In the genomic region with DNA sequence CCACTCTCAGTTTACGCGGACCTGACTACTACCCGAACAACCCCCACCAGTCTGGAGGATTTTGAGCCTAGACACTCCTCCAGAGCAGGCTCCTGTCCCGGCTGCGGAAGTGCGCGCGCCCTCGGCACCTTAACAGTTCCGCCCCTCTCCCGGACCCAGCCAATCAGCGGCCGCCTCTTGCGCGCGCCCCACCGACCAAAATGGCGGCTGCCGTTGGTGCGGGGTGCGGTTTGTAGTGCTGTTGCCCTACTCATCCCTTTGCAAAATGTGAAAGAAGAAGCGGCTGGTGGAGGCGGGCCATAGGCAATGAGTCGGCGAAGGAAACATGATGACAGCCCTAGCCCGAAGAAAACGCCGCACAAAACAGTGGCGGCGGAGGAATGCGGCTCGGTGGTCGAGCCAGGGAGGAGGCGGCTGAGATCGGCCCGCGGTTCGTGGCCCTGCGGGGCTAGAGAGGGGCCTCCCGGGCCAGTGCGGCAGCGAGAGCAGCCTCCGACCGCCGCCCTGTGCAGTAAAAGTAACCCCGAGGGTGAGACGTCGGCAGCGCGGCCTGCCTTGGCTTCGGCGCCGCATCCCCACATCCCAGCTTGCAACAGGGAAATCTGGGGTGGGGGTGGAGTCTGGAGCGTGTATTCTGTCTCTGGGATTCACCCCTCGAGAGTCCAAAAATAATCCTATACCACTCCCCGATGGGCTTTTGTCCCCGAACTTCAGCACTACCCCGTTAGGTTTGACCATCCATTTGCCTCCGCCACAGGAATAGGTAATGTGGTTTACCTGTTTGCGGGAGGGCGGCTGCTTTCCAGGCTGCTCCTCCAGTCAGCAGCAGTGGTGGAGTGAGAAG, we compare ENCODE assay signal across 8 cellular contexts. TPM values are rescaled to one million over a fixed set of nuclear protein-coding genes. Genes with fewer than 3 reads are reported as not detected.
A peak's percentile ranks its signal among the peaks of the same experiment; 100 is the strongest.
DNase-seq lines count a peak whose midpoint lies in the region; ATAC-seq and TF ChIP-seq lines count a peak whose summit lies in the region.

A gene (plus strand): TSS at position 191 of the 844 bp plus-strand sequence. CDS start 116 bp downstream, at position 307.

- H3K9me3 ChIP-seq in Loucy (ENCODE audit: insufficient read depth, low read depth, low read length): no peaks in the 10 kb centered on the region

- peaks cover 39% of the 10 kb centered on the region for H3K79me2 ChIP-seq in Loucy (ENCODE audit: insufficient read depth, low read length)

- peak within 1 kb of the TSS; percentile 89 for H3K9ac ChIP-seq in Loucy (ENCODE audit: low read depth, low read length, poor library complexity, severe bottlenecking)

- ATAC-seq in natural killer cell treated with Interleukin-12 subunit alpha and Interleukin-12 subunit beta and Interleukin-15 and Interleukin-18, amount 100 ng/mL, for 72 hours: peak; percentile 100
- peak; percentile 100 for ATAC-seq in stimulated activated naive CD8-positive, alpha-beta T cell treated with anti-CD3 and anti-CD28 coated beads, Interleukin-15, Interleukin-2, amounts not matched to agents 100 U/mL and 50 U/mL, for 24 hours

- peak within 1 kb of the TSS; percentile 91 to 95 for H3K27ac Mint-ChIP-seq in natural killer cell treated with Interleukin-12 subunit alpha and Interleukin-12 subunit beta and Interleukin-15 and Interleukin-18, amount 100 ng/mL, for 72 hours

- TF ChIP-seq POLR2A in Raji (IDR thresholded peaks at IDR 0.05; ENCODE audit: insufficient read depth, low read depth, low read length): peak; percentile 71

- H3F3A ChIP-seq in Loucy (ENCODE audit: low read depth): no peaks in the 10 kb centered on the region

- no peaks in the 10 kb centered on the region for H3K9me2 ChIP-seq in Loucy (replicated peaks; ENCODE audit: low read depth, low read length)

- H3K4me3 Mint-ChIP-seq in natural killer cell treated with Interleukin-12 subunit alpha and Interleukin-12 subunit beta and Interleukin-15 and Interleukin-18, amount 100 ng/mL, for 72 hours: peak within 1 kb of the TSS; percentile 98

- no peaks in the 10 kb centered on the region for H3K27me3 Mint-ChIP-seq in natural killer cell treated with Interleukin-12 subunit alpha and Interleukin-12 subunit beta and Interleukin-15 and Interleukin-18, amount 100 ng/mL, for 72 hours

- peaks cover 4% of the 10 kb centered on the region for H3K36me3 Mint-ChIP-seq in natural killer cell treated with Interleukin-12 subunit alpha and Interleukin-12 subunit beta and Interleukin-15 and Interleukin-18, amount 100 ng/mL, for 72 hours

- DNase-seq in Daoy (ENCODE audit: low read depth) (peak; percentile 94), GOT3 (lab: John Stamatoyannopoulos, UW) (peak; percentile 39), fibroblast of pulmonary artery (ENCODE audit: low read depth) (peak; percentile 92)
- DNase-seq in activated effector memory CD4-positive, alpha-beta T cell treated with anti-CD3 and anti-CD28 coated beads, Interleukin-2, amount 50 U/mL, for 16 hours: peak; percentile 98
- peak; percentile 94 for DNase-seq in natural killer cell treated with Interleukin-12 subunit alpha and Interleukin-12 subunit beta and Interleukin-15 and Interleukin-18, amount 100 ng/mL, for 72 hours (ENCODE audit: low spot score)
- DNase-seq in stimulated activated naive CD8-positive, alpha-beta T cell treated with anti-CD3 and anti-CD28 coated beads, Interleukin-15, Interleukin-2, amounts not matched to agents 100 U/mL and 50 U/mL, for 24 hours: peak; percentile 92

- H3K4me3 ChIP-seq in Loucy (ENCODE audit: low read length, poor library complexity, severe bottlenecking) (peak within 1 kb of the TSS; percentile 84), fibroblast of pulmonary artery (replicated peaks; ENCODE audit: low read depth, low read length) (peak within 1 kb of the TSS; percentile 79)

- H2AFZ ChIP-seq in Loucy (ENCODE audit: low read length): peak within 1 kb of the TSS; percentile 95

- TF ChIP-seq CTCF in Loucy (conservative IDR thresholded peaks at IDR 0.05; ENCODE audit: low read length) (no peak), fibroblast of pulmonary artery (IDR thresholded peaks at IDR 0.05; ENCODE audit: low read length, missing control alignments) (no peak)

- H3K27me3 ChIP-seq in Loucy (ENCODE audit: insufficient read depth, low read length, poor library complexity, severe bottlenecking): no peaks in the 10 kb centered on the region

- H3K4me2 ChIP-seq in Loucy (ENCODE audit: low read depth, low read length, poor library complexity, severe bottlenecking): peak within 1 kb of the TSS; percentile 85

- peaks cover 32% of the 10 kb centered on the region for H3K4me1 ChIP-seq in Loucy (ENCODE audit: insufficient read depth, low read length, poor library complexity, severe bottlenecking)

- peaks cover 5% of the 10 kb centered on the region for H4K20me1 ChIP-seq in Loucy (ENCODE audit: insufficient read depth, low read length, poor library complexity, severe bottlenecking)

- no peaks in the 10 kb centered on the region for H3K36me3 ChIP-seq in Loucy (ENCODE audit: insufficient read depth, low read length)

- H3K9me3 Mint-ChIP-seq in natural killer cell treated with Interleukin-12 subunit alpha and Interleukin-12 subunit beta and Interleukin-15 and Interleukin-18, amount 100 ng/mL, for 72 hours: no peaks in the 10 kb centered on the region

- peaks cover 5 to 12% of the 10 kb centered on the region in 2 donors for H3K4me1 Mint-ChIP-seq in natural killer cell treated with Interleukin-12 subunit alpha and Interleukin-12 subunit beta and Interleukin-15 and Interleukin-18, amount 100 ng/mL, for 72 hours (ENCODE audit: low read depth in 2 of 2)

RNA-seq across cellular contexts. Expression of the gene that starts here (rescaled TPM):
- total RNA-seq in Daoy (2014; rRNA removed; shearing (Covaris generic)): 9.8 and 13.5 TPM in 2 replicates
- total RNA-seq in natural killer cell treated with Interleukin-12 subunit alpha and Interleukin-12 subunit beta and Interleukin-15 and Interleukin-18, amount 100 ng/mL, for 72 hours: 1 to 10 TPM; 6.9 to 8.0 TPM

Comparison
In these comparisons a context has a peak if more than half of its experiments do, and no peak if none do; other contexts are left out.
1. Peak in every context shown above with its lines: DNase-seq, ATAC-seq and H3K4me3 ChIP-seq.
2. DNase-seq: peak in every context shown above with its lines; median percentile 98 in activated effector memory CD4-positive, alpha-beta T cell treated with anti-CD3 and anti-CD28 coated beads, Interleukin-2, amount 50 U/mL, for 16 hours; 94 in Daoy; 94 in natural killer cell treated with Interleukin-12 subunit alpha and Interleukin-12 subunit beta and Interleukin-15 and Interleukin-18, amount 100 ng/mL, for 72 hours; 92 in fibroblast of pulmonary artery; 92 in stimulated activated naive CD8-positive, alpha-beta T cell treated with anti-CD3 and anti-CD28 coated beads, Interleukin-15, Interleukin-2, amounts not matched to agents 100 U/mL and 50 U/mL, for 24 hours; 39 in GOT3.